13 cellular contexts compared by ENCODE assay signal in genomic region chr2:205708231-205708631, GRCh38. TPM values are rescaled to one million over a fixed set of nuclear protein-coding genes. Genes with fewer than 3 reads are reported as not detected.
DNase-seq lines count a peak whose midpoint lies in the region; ATAC-seq and TF ChIP-seq lines count a peak whose summit lies in the region.
"Had no signal": no experiment of that assay in that cellular context is flagged by ENCODE, and none has a peak within 500 bp of the region (broad histone marks: within the 10 kb centered on the region; RNA-seq: fewer than 3 reads in every experiment).

No MANE protein-coding gene starts in this region.

- H3K9me3 Mint-ChIP-seq in progenitor cell of endocrine pancreas (ENCODE audit: low read depth), result no peaks in the 10 kb centered on the region

- TF ChIP-seq POLR2A in adrenal gland (IDR thresholded peaks at IDR 0.05) (no peak), heart left ventricle (IDR thresholded peaks at IDR 0.05) (no peak)

- TF ChIP-seq CTCF in adrenal gland (IDR thresholded peaks at IDR 0.05) (no peak), heart left ventricle (IDR thresholded peaks at IDR 0.05) (no peak), progenitor cell of endocrine pancreas (IDR thresholded peaks at IDR 0.05; ENCODE audit: unreplicated experiment) (no peak)

- peaks cover 14% of the 10 kb centered on the region for H3K27me3 Mint-ChIP-seq in progenitor cell of endocrine pancreas

- no peak overlapping the region for H3K27ac Mint-ChIP-seq in progenitor cell of endocrine pancreas

- H3K4me3 Mint-ChIP-seq in progenitor cell of endocrine pancreas (ENCODE audit: low read depth), result no peak overlapping the region

- no peaks in the 10 kb centered on the region for H3K36me3 ChIP-seq in adrenal gland (replicated peaks in 1 of 2)
- peaks cover 0 to 3% (median 0%) of the 10 kb centered on the region in 9 donors for H3K36me3 ChIP-seq in heart left ventricle
- H3K36me3 ChIP-seq: HAP-1 had no signal

- 64 to 72% (median 68%) methylated on average over 11 of the region's 11 CpGs for WGBS in adrenal gland, 4 donors
- 25 to 43% (median 35%) methylated on average over 8 to 11 of the region's 11 CpGs for WGBS in heart left ventricle, 4 donors

- no peaks in the 10 kb centered on the region for H3K36me3 Mint-ChIP-seq in progenitor cell of endocrine pancreas (ENCODE audit: insufficient read depth)

- peak; percentile 30 to 56 (median 37) for ATAC-seq in heart left ventricle

- H3K27me3 ChIP-seq in adrenal gland (no peaks in the 10 kb centered on the region), heart left ventricle (no peaks in the 10 kb centered on the region)

- no peaks in the 10 kb centered on the region for H3K9me3 ChIP-seq in adrenal gland (replicated peaks in 1 of 3)
- no peaks in the 10 kb centered on the region for H3K9me3 ChIP-seq in heart left ventricle
- H3K9me3 ChIP-seq: HAP-1 had no signal

- H3K27ac ChIP-seq in adrenal gland (peak overlapping the region in 4 of 5 donors; percentile 41 to 96 (median 92)), heart left ventricle (peak overlapping the region in 11 of 12 donors; percentile 51 to 93 (median 79))

- H3K4me3 ChIP-seq in adrenal gland (no peak overlapping the region), heart left ventricle (no peak overlapping the region)
- H3K4me3 ChIP-seq: HAP-1 had no signal

- H3K4me1 ChIP-seq in adrenal gland (replicated peaks in 1 of 2) (peaks cover 38 to 74% of the 10 kb centered on the region in 2 donors), heart left ventricle (peaks cover 0 to 78% (median 57%) of the 10 kb centered on the region in 12 donors)

- DNase-seq in AG08396 (ENCODE audit: low spot score) (peak; percentile 60), adrenal gland (peak in 2 of 7 donors; percentile 50 to 51), heart left ventricle (peak in 3 of 5 donors; percentile 39 to 68 (median 62)), renal cortical epithelial cell (ENCODE audit: low read depth) (peak; percentile 67), NAMALWA (ENCODE audit: low spot score) (no peak), progenitor cell of endocrine pancreas (ENCODE audit: low spot score, unreplicated experiment) (no peak), NCI-H1092 (lab: John Stamatoyannopoulos, UW) (no peak)
- DNase-seq in stimulated activated naive CD4-positive, alpha-beta T cell treated with Interleukin-2 at 50 U/mL for 16 hours (lab: John Stamatoyannopoulos, UW), result no peak
- DNase-seq: C1 segment of cervical spinal cord, cortex of kidney, NCI-H524, occipital lobe had no signal

- intact Hi-C loops in adrenal gland (cut with DNase I) (no loop called here), heart left ventricle (cut with DNase I) (loop anchor here in 3 of 10 donors (2.0 to 5.0 kb wide), 2 partner anchors 25 to 49 kb away; partner anchors contain the start of gene NRP2 (in 1 of the 3))

- peaks cover 12% of the 10 kb centered on the region for H3K4me1 Mint-ChIP-seq in progenitor cell of endocrine pancreas (ENCODE audit: low read depth)

RNA-seq across cellular contexts. Expression of gene NRP2, which starts 25.9 kb away (rescaled TPM):
- 100 to 1,000 TPM in 5 of 8 donors, 10 to 100 TPM in 3; 58.9 to 205 (median 120) TPM for total RNA-seq in adrenal gland
- polyA plus RNA-seq in adrenal gland, result 10 to 100 TPM; 27.6 to 42.2 (median 32.5) TPM
- total RNA-seq in heart left ventricle, result 10 to 100 TPM in 4 of 9 donors, 1 to 10 TPM in 5; 3.1 to 57.5 (median 6.9) TPM
- polyA plus RNA-seq in heart left ventricle, result 1 to 10 TPM; 2.0 to 3.6 TPM
- 38.9 and 39.1 TPM in 2 replicates for total RNA-seq in renal cortical epithelial cell
- 6.3 and 14.3 TPM in 2 replicates for total RNA-seq in progenitor cell of endocrine pancreas

Comparison
In these comparisons a context has a peak if more than half of its experiments do, and no peak if none do; other contexts are left out.
1. DNase-seq: peak in AG08396 (single experiment), heart left ventricle (3 of 5) and renal cortical epithelial cell (single experiment); none in NAMALWA (single experiment), progenitor cell of endocrine pancreas (single experiment), stimulated activated naive CD4-positive, alpha-beta T cell treated with Interleukin-2 at 50 U/mL for 16 hours (single experiment) and NCI-H1092 (single experiment).